Comparison of ENCODE assay signal across 27 cellular contexts in genomic region chr15:95260856-95261255, GRCh38.
"Had no signal": no experiment of that assay in that cellular context is flagged by ENCODE, and none has a peak within 500 bp of the region (broad histone marks: within the 10 kb centered on the region; RNA-seq: fewer than 3 reads in every experiment).

No MANE protein-coding gene starts in this region.

- H3K27ac ChIP-seq: brain microvascular endothelial cell, cardiac muscle cell, KMS-11, Peyer's patch, RWPE1, VCaP had no signal

- H3K4me1 Mint-ChIP-seq: activated CD4-positive, alpha-beta memory T cell treated with anti-CD3 and anti-CD28 coated beads, Interleukin-2, amount 10 ng/mL, durations not matched to agents 7 days and 5 days; activated naive CD8-positive, alpha-beta T cell treated with anti-CD3 and anti-CD28 coated beads, Interleukin-2, amount 50 U/mL, for 24 hours had no signal

- H3K4me3 ChIP-seq: cardiac muscle cell, Peyer's patch, SJCRH30 had no signal

- H3K36me3 ChIP-seq: brain microvascular endothelial cell, cardiac muscle cell, Peyer's patch, SJCRH30 had no signal

- H3K27ac Mint-ChIP-seq: activated CD4-positive, alpha-beta memory T cell treated with anti-CD3 and anti-CD28 coated beads, Interleukin-2, amount 10 ng/mL, durations not matched to agents 7 days and 5 days; activated CD4-positive, alpha-beta T cell treated with anti-CD3 and anti-CD28 coated beads, Interleukin-2, amount 10 ng/mL, durations not matched to agents 7 days and 5 days; activated naive CD4-positive, alpha-beta T cell treated with anti-CD3 and anti-CD28 coated beads, Interleukin-2, amount 50 U/mL, for 72 hours; activated naive CD8-positive, alpha-beta T cell treated with anti-CD3 and anti-CD28 coated beads, Interleukin-2, amount 50 U/mL, for 24 hours; activated T-helper 1 cell treated with anti-CD3 and anti-CD28 coated beads, Interleukin-12 subunit alpha, Interleukin-12 subunit beta, Interleukin-2, Interleukin-4 antibody, amounts not matched to agents 30 ng/mL and 10 ng/mL and 1 ng/mL, durations not matched to agents 14 hours and 24 hours and 36 hours had no signal

- H3K4me3 Mint-ChIP-seq: activated CD4-positive, alpha-beta memory T cell treated with anti-CD3 and anti-CD28 coated beads, Interleukin-2, amount 10 ng/mL, durations not matched to agents 7 days and 5 days; activated CD4-positive, alpha-beta T cell treated with anti-CD3 and anti-CD28 coated beads, Interleukin-2, amount 10 ng/mL, durations not matched to agents 7 days and 5 days; activated naive CD8-positive, alpha-beta T cell treated with anti-CD3 and anti-CD28 coated beads, Interleukin-2, amount 50 U/mL, for 24 hours; activated T-helper 1 cell treated with anti-CD3 and anti-CD28 coated beads, Interleukin-12 subunit alpha, Interleukin-12 subunit beta, Interleukin-2, Interleukin-4 antibody, amounts not matched to agents 30 ng/mL and 10 ng/mL and 1 ng/mL, durations not matched to agents 14 hours and 24 hours and 36 hours had no signal

- H3K36me3 Mint-ChIP-seq: activated naive CD4-positive, alpha-beta T cell treated with anti-CD3 and anti-CD28 coated beads, Interleukin-2, amount 50 U/mL, for 72 hours had no signal

- H3K9ac ChIP-seq: KMS-11, SK-N-SH had no signal

- DNase-seq: activated CD4-positive, alpha-beta memory T cell treated with anti-CD3 and anti-CD28 coated beads, Interleukin-2, amount 10 ng/mL, durations not matched to agents 7 days and 5 days; activated CD4-positive, alpha-beta T cell treated with anti-CD3 and anti-CD28 coated beads, Interleukin-2, amount 10 ng/mL, durations not matched to agents 7 days and 5 days; activated CD4-positive, CD25-positive, alpha-beta regulatory T cell; activated CD8-positive, alpha-beta memory T cell treated with anti-CD3 and anti-CD28 coated beads, Interleukin-2, amount 50 U/mL, for 48 hours; activated effector memory CD4-positive, alpha-beta T cell treated with Interleukin-2 at 50 U/mL for 16 hours; activated naive CD4-positive, alpha-beta T cell treated with Interleukin-2 at 50 U/mL for 16 hours; activated naive CD8-positive, alpha-beta T cell treated with anti-CD3 and anti-CD28 coated beads, Interleukin-2, amount 50 U/mL, for 24 hours; activated T-cell treated with anti-CD3 and anti-CD28 coated beads, Interleukin-2, amount 50 U/mL, for 1 hour; amniotic stem cell; brain microvascular endothelial cell; NCI-H1105; NCI-H1436; NCI-H1694 treated with DMSO at 0.1 percent for 48 hours; NCI-H2029 treated with DMSO at 0.1 percent for 48 hours; NCI-H446; NCI-H524; Peyer's patch; Right ventricle myocardium superior; SJCRH30; SK-N-SH; T-helper 1 cell had no signal

- H3K9me3 Mint-ChIP-seq: activated CD4-positive, alpha-beta memory T cell treated with anti-CD3 and anti-CD28 coated beads, Interleukin-2, amount 10 ng/mL, durations not matched to agents 7 days and 5 days; activated CD4-positive, alpha-beta T cell treated with anti-CD3 and anti-CD28 coated beads, Interleukin-2, amount 10 ng/mL, durations not matched to agents 7 days and 5 days; activated naive CD4-positive, alpha-beta T cell treated with anti-CD3 and anti-CD28 coated beads, Interleukin-2, amount 50 U/mL, for 72 hours; activated naive CD8-positive, alpha-beta T cell treated with anti-CD3 and anti-CD28 coated beads, Interleukin-2, amount 50 U/mL, for 24 hours; activated T-helper 1 cell treated with anti-CD3 and anti-CD28 coated beads, Interleukin-12 subunit alpha, Interleukin-12 subunit beta, Interleukin-2, Interleukin-4 antibody, amounts not matched to agents 30 ng/mL and 10 ng/mL and 1 ng/mL, durations not matched to agents 14 hours and 24 hours and 36 hours had no signal

- H3K27me3 ChIP-seq: brain microvascular endothelial cell, cardiac muscle cell, Peyer's patch, SJCRH30 had no signal

- H3K4me2 ChIP-seq: KMS-11, SK-N-SH had no signal

- H3K9me3 ChIP-seq: Peyer's patch, SK-N-SH had no signal

- ATAC-seq: activated naive CD4-positive, alpha-beta T cell treated with anti-CD3 and anti-CD28 coated beads, Interleukin-2, amount 50 U/mL, for 72 hours; activated naive CD8-positive, alpha-beta T cell treated with anti-CD3 and anti-CD28 coated beads, Interleukin-2, amount 50 U/mL, for 24 hours had no signal
